In genomic region chr6:40477246-40478126, GRCh38 we compare ENCODE assay signal across 8 cellular contexts.
DNase-seq lines count a peak whose midpoint lies in the region; ATAC-seq and TF ChIP-seq lines count a peak whose summit lies in the region.

No MANE protein-coding gene starts in this region.

- H3K27ac ChIP-seq in CD8-positive, alpha-beta T cell (ENCODE audit: low read depth, low read length) = peak overlapping the region; percentile 31
- H3K27ac ChIP-seq in left ventricle myocardium inferior (replicated peaks) = no peak overlapping the region
- no peak overlapping the region for H3K27ac ChIP-seq in PC-3 (ENCODE audit: low read length)

- H3K36me3 Mint-ChIP-seq in CD8-positive, alpha-beta T cell = no peaks in the 10 kb centered on the region
- peaks cover 0 to 7% (median 0%) of the 10 kb centered on the region in 3 donors for H3K36me3 Mint-ChIP-seq in immature natural killer cell

- TF ChIP-seq CTCF in CD8-positive, alpha-beta T cell (IDR thresholded peaks at IDR 0.05) = no peak
- TF ChIP-seq CTCF in left ventricle myocardium inferior (IDR thresholded peaks at IDR 0.05; ENCODE audit: borderline replicate concordance) (no peak), PC-3 (conservative IDR thresholded peaks at IDR 0.05; ENCODE audit: low read depth, low read length) (no peak)

- H3K36me3 ChIP-seq in CD8-positive, alpha-beta T cell (ENCODE audit: insufficient read depth, low read length) = no peaks in the 10 kb centered on the region
- no peaks in the 10 kb centered on the region for H3K36me3 ChIP-seq in left ventricle myocardium inferior
- H3K36me3 ChIP-seq in PC-3 (ENCODE audit: low read depth, low read length) = no peaks in the 10 kb centered on the region

- H3K9me3 Mint-ChIP-seq in CD8-positive, alpha-beta T cell = no peaks in the 10 kb centered on the region
- H3K9me3 Mint-ChIP-seq in immature natural killer cell = no peaks in the 10 kb centered on the region

- no peaks in the 10 kb centered on the region for H3K9me3 ChIP-seq in CD8-positive, alpha-beta T cell (ENCODE audit: low read length)
- H3K9me3 ChIP-seq in left ventricle myocardium inferior (replicated peaks) = no peaks in the 10 kb centered on the region
- no peaks in the 10 kb centered on the region for H3K9me3 ChIP-seq in PC-3 (ENCODE audit: low read length)

- no peaks in the 10 kb centered on the region for H3K79me2 ChIP-seq in PC-3 (ENCODE audit: low read length)

- intact Hi-C loops in CD8-positive, alpha-beta T cell (cut with DNase I, micrococcal nuclease) = no loop called here
- intact Hi-C loops in left ventricle myocardium inferior (cut with micrococcal nuclease) = no loop called here
- intact Hi-C loops in PC-3 (cut with micrococcal nuclease) = no loop called here

- no peak overlapping the region for H3K4me2 ChIP-seq in PC-3 (ENCODE audit: low read length)

- POLR2A ChIA-PET in CD8-positive, alpha-beta T cell (lab: Charles Lee) = no interaction called here
- POLR2A ChIA-PET in PC-3 (lab: Charles Lee; ENCODE audit: unreplicated experiment) = no interaction called here

- no peak overlapping the region for H3K4me3 ChIP-seq in CD8-positive, alpha-beta T cell (ENCODE audit: low read depth, low read length)
- no peak overlapping the region for H3K4me3 ChIP-seq in left ventricle myocardium inferior
- H3K4me3 ChIP-seq in PC-3 (ENCODE audit: low read length) = no peak overlapping the region

- peak; percentile 79 for ATAC-seq in CD8-positive, alpha-beta T cell
- no peak for ATAC-seq in activated CD4-positive, CD25-positive, alpha-beta regulatory T cell treated with anti-CD3 and anti-CD28 coated beads, Interleukin-2, amount 50 U/mL, for 24 hours
- ATAC-seq in PC-3 = no peak

- peak; percentile 2 to 62 (median 21) for DNase-seq in CD8-positive, alpha-beta T cell
- DNase-seq in NCI-H1092 (lab: John Stamatoyannopoulos, UW) (peak; percentile 43), SW480 (ENCODE audit: low spot score) (peak; percentile 1), immature natural killer cell (peak; percentile 86 to 89 (median 87)), HPDE6-E6E7 (ENCODE audit: extremely low spot score) (no peak), left ventricle myocardium inferior (no peak), PC-3 (no peak)

- peak overlapping the region; percentile 81 for H3K27ac Mint-ChIP-seq in CD8-positive, alpha-beta T cell
- peak overlapping the region; percentile 80 to 98 (median 94) for H3K27ac Mint-ChIP-seq in immature natural killer cell

- no peak overlapping the region for H3K9ac ChIP-seq in PC-3 (ENCODE audit: low read length)

- H2AFZ ChIP-seq in PC-3 (ENCODE audit: low read length) = no peak overlapping the region

- H3K9me2 ChIP-seq in PC-3 (replicated peaks; ENCODE audit: low read length) = no peaks in the 10 kb centered on the region

- H4K20me1 ChIP-seq in PC-3 (ENCODE audit: low read length) = no peaks in the 10 kb centered on the region

- BruUV-seq in PC-3 (replicated peaks; lab: Mats Ljungman, UMichigan) = no TSS peak

- no peaks in the 10 kb centered on the region for H3F3A ChIP-seq in PC-3 (ENCODE audit: low read length, unreplicated experiment)

- no peaks in the 10 kb centered on the region for H3K27me3 ChIP-seq in CD8-positive, alpha-beta T cell (ENCODE audit: insufficient read depth, low read length)
- H3K27me3 ChIP-seq in left ventricle myocardium inferior (ENCODE audit: low read depth) (peaks cover 92% of the 10 kb centered on the region), PC-3 (ENCODE audit: low read length) (0 out of 2 replicates have a peak, but pooled peaks cover 12% of the 10 kb centered on the region)

- peaks cover 13% of the 10 kb centered on the region for H3K4me1 Mint-ChIP-seq in CD8-positive, alpha-beta T cell (ENCODE audit: low read depth)
- peaks cover 35 to 36% of the 10 kb centered on the region in 2 donors for H3K4me1 Mint-ChIP-seq in immature natural killer cell

- CTCF ChIA-PET in CD8-positive, alpha-beta T cell (lab: Charles Lee) = interaction anchor here (0.9 kb wide), 1 partner anchor 10 kb away, joined by 3 read pairs; no protein-coding TSS in a partner anchor
- CTCF ChIA-PET in PC-3 (lab: Charles Lee) = no interaction called here

- H3K4me3 Mint-ChIP-seq in CD8-positive, alpha-beta T cell = peak overlapping the region; percentile 15
- H3K4me3 Mint-ChIP-seq in immature natural killer cell = peak overlapping the region; percentile 69 to 77 (median 74)

- H3K4me1 ChIP-seq in CD8-positive, alpha-beta T cell (ENCODE audit: insufficient read depth, low read length) = no peaks in the 10 kb centered on the region
- H3K4me1 ChIP-seq in left ventricle myocardium inferior = no peaks in the 10 kb centered on the region
- H3K4me1 ChIP-seq in PC-3 (ENCODE audit: insufficient read depth, low read length) = no peaks in the 10 kb centered on the region

- peaks cover 3% of the 10 kb centered on the region for H3K27me3 Mint-ChIP-seq in CD8-positive, alpha-beta T cell (ENCODE audit: low read depth)
- peaks cover 5 to 7% (median 6%) of the 10 kb centered on the region in 3 donors for H3K27me3 Mint-ChIP-seq in immature natural killer cell (ENCODE audit: low read depth in 3 of 3)

Comparison
In these comparisons a context has a peak if more than half of its experiments do, and no peak if none do; other contexts are left out.
1. DNase-seq: peak in CD8-positive, alpha-beta T cell (7 of 7), NCI-H1092 (single experiment), SW480 (single experiment) and immature natural killer cell (3 of 3); none in HPDE6-E6E7 (single experiment), left ventricle myocardium inferior (single experiment) and PC-3 (single experiment).